In genomic region chr14:99426796-99427346, GRCh38 we compare ENCODE assay signal across 18 cellular contexts. TPM values are rescaled to one million over a fixed set of nuclear protein-coding genes. Genes with fewer than 3 reads are reported as not detected.
DNase-seq lines count a peak whose midpoint lies in the region; TF ChIP-seq lines count a peak whose summit lies in the region.
"Had no signal": no experiment of that assay in that cellular context is flagged by ENCODE, and none has a peak within 500 bp of the region (broad histone marks: within the 10 kb centered on the region; RNA-seq: fewer than 3 reads in every experiment).

No MANE protein-coding gene starts in this region.

- POLR2A ChIA-PET in OCI-LY7 (lab: Charles Lee), result interaction anchor here (1.0 to 2.8 kb wide), 3 partner anchors 8 to 18 kb away, joined by 3 to 11 read pairs (median 3); no protein-coding TSS in a partner anchor

- TF ChIP-seq CTCF in OCI-LY7 (conservative IDR thresholded peaks at IDR 0.05; ENCODE audit: low read length) (no peak), hepatocyte (IDR thresholded peaks at IDR 0.05; ENCODE audit: poor library complexity) (no peak), osteoblast (IDR thresholded peaks at IDR 0.05; ENCODE audit: extremely low read depth, low read depth, low read length) (no peak)

- 0 out of 2 replicates have a peak, but pooled peaks cover 3% of the 10 kb centered on the region for H4K20me1 ChIP-seq in GM23248 (ENCODE audit: insufficient read depth)
- no peaks in the 10 kb centered on the region for H4K20me1 ChIP-seq in OCI-LY7 (ENCODE audit: insufficient read depth, low read length)
- no peaks in the 10 kb centered on the region for H4K20me1 ChIP-seq in hepatocyte (ENCODE audit: insufficient read depth, poor library complexity, severe bottlenecking)
- H4K20me1 ChIP-seq in osteoblast (ENCODE audit: insufficient read depth, low read length), result no peaks in the 10 kb centered on the region

- peak overlapping the region; percentile 65 for H3K27ac ChIP-seq in GM23248
- H3K27ac ChIP-seq in OCI-LY7 (ENCODE audit: low read depth, low read length, poor library complexity, severe bottlenecking), result peak overlapping the region; percentile 81
- peak overlapping the region; percentile 32 for H3K27ac ChIP-seq in hepatocyte
- H3K27ac ChIP-seq in osteoblast (ENCODE audit: low read depth, low read length), result peak overlapping the region; percentile 23

- no peaks in the 10 kb centered on the region for H3K9me2 ChIP-seq in GM23248 (ENCODE audit: insufficient read depth)
- no peaks in the 10 kb centered on the region for H3K9me2 ChIP-seq in OCI-LY7 (ENCODE audit: insufficient read depth, low read length)
- no peaks in the 10 kb centered on the region for H3K9me2 ChIP-seq in hepatocyte (replicated peaks; ENCODE audit: insufficient read depth)
- H3K9me2 ChIP-seq: SK-N-SH had no signal

- in situ Hi-C loops in GM23248 (cut with MboI), result no loop called here

- no TSS peak for BruUV-seq in OCI-LY7 (replicated peaks; lab: Mats Ljungman, UMichigan)

- no peak overlapping the region for H2AFZ ChIP-seq in GM23248
- H2AFZ ChIP-seq in OCI-LY7 (ENCODE audit: low read length), result no peak overlapping the region
- no peak overlapping the region for H2AFZ ChIP-seq in hepatocyte
- no peak overlapping the region for H2AFZ ChIP-seq in osteoblast (ENCODE audit: low read length)

- WGBS in GM23248 (ENCODE audit: low coverage in 1 of 2, low lambda C conversion rate in 2 of 2, missing lambda C conversion rate in 2 of 2), 2 experiments, result 90 to 93% methylated on average over 12 of the region's 12 CpGs
- 91% methylated on average over 12 of the region's 12 CpGs for WGBS in hepatocyte (ENCODE audit: low lambda C conversion rate, missing lambda C conversion rate)

- peaks cover 12% of the 10 kb centered on the region; the same call in 1 of the 2 replicates for H3F3A ChIP-seq in GM23248 (ENCODE audit: insufficient read depth)

- intact Hi-C loops in OCI-LY7 (cut with micrococcal nuclease; ENCODE audit: unreplicated experiment), result loop anchor here (5.0 kb wide), 1 partner anchor 260 kb away; no protein-coding TSS in a partner anchor

- H3K36me3 ChIP-seq in GM23248 (ENCODE audit: low read depth) (peaks cover 11% of the 10 kb centered on the region; the same call in 1 of the 2 replicates), OCI-LY7 (ENCODE audit: insufficient read depth, low read length) (peaks cover 34% of the 10 kb centered on the region), hepatocyte (replicated peaks; ENCODE audit: insufficient read depth, low read depth) (no peaks in the 10 kb centered on the region), osteoblast (ENCODE audit: insufficient read depth, low read length) (peaks cover 11% of the 10 kb centered on the region)

- peaks cover 41% of the 10 kb centered on the region for H3K79me2 ChIP-seq in GM23248 (ENCODE audit: insufficient read depth)
- no peaks in the 10 kb centered on the region; the same call in 1 of the 2 replicates for H3K79me2 ChIP-seq in OCI-LY7 (ENCODE audit: insufficient read depth, low read depth, low read length)
- peaks cover 23% of the 10 kb centered on the region for H3K79me2 ChIP-seq in hepatocyte
- H3K79me2 ChIP-seq in osteoblast (ENCODE audit: insufficient read depth, low read length), result no peaks in the 10 kb centered on the region

- H3K27me3 ChIP-seq in GM23248 (replicated peaks; ENCODE audit: insufficient read depth) (no peaks in the 10 kb centered on the region), hepatocyte (no peaks in the 10 kb centered on the region), osteoblast (ENCODE audit: insufficient read depth, low read length) (no peaks in the 10 kb centered on the region)
- H3K27me3 ChIP-seq: BE2C, Peyer's patch had no signal

- H3K4me3 ChIP-seq in GM23248 (no peak overlapping the region), OCI-LY7 (ENCODE audit: low read depth, low read length, poor library complexity, severe bottlenecking) (peak overlapping the region; percentile 61), hepatocyte (no peak overlapping the region), osteoblast (ENCODE audit: insufficient read depth, low read length) (no peak overlapping the region)
- H3K4me3 ChIP-seq: Peyer's patch had no signal

- DNase-seq in GM23248 (no peak), OCI-LY7 (ENCODE audit: low spot score) (no peak), hepatocyte (ENCODE audit: low spot score) (no peak), osteoblast (ENCODE audit: insufficient read length, low spot score, missing footprints) (no peak), NCI-H2196 (lab: John Stamatoyannopoulos, UW; ENCODE audit: unreplicated experiment) (no peak), epidermal melanocyte (ENCODE audit: insufficient read length, low spot score) (no peak), NCI-H1417 treated with DMSO at 0.1 percent for 48 hours (lab: John Stamatoyannopoulos, UW) (no peak)
- DNase-seq: CD4-positive, alpha-beta memory T cell; DND-41; Kasumi-1; NCI-H1436; NCI-H2081; NCI-H2227 treated with DMSO at 0.1 percent for 48 hours; NCI-H526 treated with DMSO at 0.1 percent for 48 hours; Peyer's patch; Right ventricle myocardium superior; SK-N-SH had no signal

- H3K4me1 ChIP-seq in GM23248 (ENCODE audit: insufficient read depth) (peaks cover 13% of the 10 kb centered on the region), OCI-LY7 (ENCODE audit: insufficient read depth, low read length, poor library complexity, severe bottlenecking) (peaks cover 73% of the 10 kb centered on the region), hepatocyte (ENCODE audit: insufficient read depth) (peaks cover 23% of the 10 kb centered on the region), osteoblast (ENCODE audit: insufficient read depth, low read length) (peaks cover 8% of the 10 kb centered on the region)
- H3K4me1 ChIP-seq: BE2C had no signal

- H3K4me2 ChIP-seq in GM23248 (ENCODE audit: unreplicated experiment) (no peak overlapping the region), OCI-LY7 (ENCODE audit: low read length) (peak overlapping the region; percentile 92), hepatocyte (no peak overlapping the region), osteoblast (ENCODE audit: insufficient read depth, low read length) (no peak overlapping the region)

- CTCF ChIA-PET in OCI-LY7 (lab: Charles Lee; ENCODE audit: unreplicated experiment), result no interaction called here

- no peak overlapping the region; the same call in 1 of the 2 replicates for H3K9ac ChIP-seq in GM23248
- H3K9ac ChIP-seq: SK-N-SH had no signal

- no peaks in the 10 kb centered on the region for H3K9me3 ChIP-seq in GM23248 (ENCODE audit: low read depth)
- H3K9me3 ChIP-seq in OCI-LY7 (ENCODE audit: low read length), result peaks cover 16% of the 10 kb centered on the region
- no peaks in the 10 kb centered on the region for H3K9me3 ChIP-seq in hepatocyte (ENCODE audit: low read depth)
- no peaks in the 10 kb centered on the region for H3K9me3 ChIP-seq in osteoblast (ENCODE audit: low read depth, low read length)
- H3K9me3 ChIP-seq: BE2C, Peyer's patch had no signal

RNA-seq across cellular contexts. Expression of gene SETD3, which starts 53.8 kb away (rescaled TPM):
- total RNA-seq in GM23248 (2014; rRNA removed; shearing (Covaris generic)), result 54.6 and 65.6 TPM in 2 replicates
- polyA plus RNA-seq in GM23248 (2016; fragmentation: Nextera tagmentation; extraction: Ambion mirVana), result 43.3 and 46.9 TPM in 2 replicates
- total RNA-seq in OCI-LY7 (2014; rRNA removed; shearing (Covaris generic)), result 42.4 and 45.2 TPM in 2 replicates
- total RNA-seq in OCI-LY7 (2022), result 62.1 and 65.5 TPM in 2 replicates
- total RNA-seq in hepatocyte, result 60.2 and 67.3 TPM in 2 replicates
- 43.6 and 47.0 TPM in 2 replicates for polyA plus RNA-seq in hepatocyte
- total RNA-seq in osteoblast, result 58.6 and 65.1 TPM in 2 replicates

RNA-seq across cellular contexts. Expression of gene CCNK, which starts 54.3 kb away (rescaled TPM):
- 4.4 and 20.9 TPM in 2 replicates for total RNA-seq in GM23248 (2014; rRNA removed; shearing (Covaris generic))
- polyA plus RNA-seq in GM23248 (2016; fragmentation: Nextera tagmentation; extraction: Ambion mirVana) (20.9 and 25.6 TPM in 2 replicates), hepatocyte (10.1 and 11.1 TPM in 2 replicates)
- 25.1 and 38.8 TPM in 2 replicates for total RNA-seq in OCI-LY7 (2014; rRNA removed; shearing (Covaris generic))
- total RNA-seq in OCI-LY7 (2022) (69.0 and 76.3 TPM in 2 replicates), hepatocyte (15.6 and 22.0 TPM in 2 replicates), osteoblast (28.6 and 35.4 TPM in 2 replicates)

Comparison
In these comparisons a context has a peak if more than half of its experiments do, and no peak if none do; other contexts are left out.
1. H3K27ac ChIP-seq: peak in every context shown above with its lines; median percentile 81 in OCI-LY7; 65 in GM23248; 32 in hepatocyte; 23 in osteoblast.